Comparison of ENCODE assay signal across 8 cellular contexts in genomic region chr1:156114101-156114918, GRCh38. TPM values are rescaled to one million over a fixed set of nuclear protein-coding genes. Genes with fewer than 3 reads are reported as not detected.
A peak's percentile ranks its signal among the peaks of the same experiment; 100 is the strongest.
DNase-seq lines count a peak whose midpoint lies in the region; ATAC-seq and TF ChIP-seq lines count a peak whose summit lies in the region.

LMNA (plus strand) TSS chr1:156114711; CDS start chr1:156114919, 208 bp downstream.

- ATAC-seq in CD4-positive, alpha-beta T cell (ENCODE audit: poor library complexity), result peak; percentile 77

- intact Hi-C loops in CD4-positive, alpha-beta T cell (cut with DNase I, micrococcal nuclease), result loop anchor here in 1 of 2 experiments (1.0 kb wide), 1 partner anchor 8 kb away; no protein-coding TSS in a partner anchor

- peak in 9 of 10 experiments; percentile 51 to 75 (median 65) for DNase-seq in CD4-positive, alpha-beta T cell
- DNase-seq in GM20000 (ENCODE audit: low spot score) (peak; percentile 86), OCI-M2 (lab: John Stamatoyannopoulos, UW; ENCODE audit: unreplicated experiment) (peak; percentile 69), erythroblast (lab: John Stamatoyannopoulos, UW) (peak; percentile 91 to 93)
- DNase-seq in activated T-cell treated with anti-CD3 and anti-CD28 coated beads, Interleukin-2, amount 50 U/mL, for 1 hour, result peak; percentile 81
- DNase-seq in stimulated activated CD8-positive, alpha-beta memory T cell treated with anti-CD3 and anti-CD28 coated beads, Interleukin-7, amount 100 ng/mL, for 4 hours (ENCODE audit: low read depth in 2 of 2), result peak; percentile 81

- TF ChIP-seq CTCF in CD4-positive, alpha-beta T cell (IDR thresholded peaks at IDR 0.05), result no peak
- no peak for TF ChIP-seq CTCF in GM20000 (IDR thresholded peaks at IDR 0.05; ENCODE audit: extremely low read depth, missing control alignments)

- peak; percentile 94 for TF ChIP-seq POLR2A in erythroblast (IDR thresholded peaks at IDR 0.05; ENCODE audit: low read length)

- H3K27me3 Mint-ChIP-seq in CD4-positive, alpha-beta T cell, result peaks cover 46% of the 10 kb centered on the region

- peak within 1 kb of the TSS; percentile 89 for H3K27ac Mint-ChIP-seq in CD4-positive, alpha-beta T cell

- POLR2A ChIA-PET in CD4-positive, alpha-beta T cell (lab: Charles Lee), result interaction anchor here (1.0 to 4.2 kb wide), 6 partner anchors 8 to 99 kb away, joined by 3 to 23 read pairs (median 11); partner anchors contain the start of gene PMF1

- H3K4me1 ChIP-seq in HUES48 (ENCODE audit: control insufficient read depth, insufficient read depth, low read length) (peaks cover 15% of the 10 kb centered on the region), mucosa of rectum (ENCODE audit: control insufficient read depth in 2 of 2, insufficient read depth in 2 of 2, low read length in 2 of 2) (peaks cover 17 to 29% of the 10 kb centered on the region in 2 donors)

- peak within 1 kb of the TSS; percentile 66; the same call in 1 of the 2 replicates for H3K9ac ChIP-seq in HUES48 (ENCODE audit: low read depth, low read length)
- peak within 1 kb of the TSS; percentile 99 to 100 for H3K9ac ChIP-seq in mucosa of rectum (ENCODE audit: low read depth in 1 of 2, low read length in 2 of 2)

- no peaks in the 10 kb centered on the region for H3K9me3 ChIP-seq in CD4-positive, alpha-beta T cell (ENCODE audit: control insufficient read depth, low read length)
- no peaks in the 10 kb centered on the region for H3K9me3 ChIP-seq in HUES48 (ENCODE audit: control insufficient read depth, insufficient read depth, low read length)
- H3K9me3 ChIP-seq in mucosa of rectum (ENCODE audit: control insufficient read depth in 2 of 2, low read length in 2 of 2), result no peaks in the 10 kb centered on the region

- peaks cover 31% of the 10 kb centered on the region for H3K4me1 Mint-ChIP-seq in CD4-positive, alpha-beta T cell (ENCODE audit: low read depth)

- H3K4me3 Mint-ChIP-seq in CD4-positive, alpha-beta T cell, result peak within 1 kb of the TSS; percentile 99

- H3K36me3 ChIP-seq in HUES48 (ENCODE audit: control insufficient read depth, insufficient read depth, low read length), result no peaks in the 10 kb centered on the region
- H3K36me3 ChIP-seq in mucosa of rectum (ENCODE audit: control insufficient read depth in 2 of 2, insufficient read depth in 2 of 2, low read length in 2 of 2), result peaks cover 0 to 2% of the 10 kb centered on the region in 2 donors

- peak within 1 kb of the TSS; percentile 50 for H3K27ac ChIP-seq in CD4-positive, alpha-beta T cell (ENCODE audit: low read depth, low read length)
- peak within 1 kb of the TSS; percentile 89 for H3K27ac ChIP-seq in HUES48 (ENCODE audit: low read depth, low read length)
- peak within 1 kb of the TSS; percentile 99 for H3K27ac ChIP-seq in mucosa of rectum (ENCODE audit: low read depth in 2 of 2, low read length in 2 of 2)

- peak within 1 kb of the TSS; percentile 96 for H3K4me3 ChIP-seq in HUES48 (ENCODE audit: low read depth, low read length)
- peak within 1 kb of the TSS; percentile 97 to 98 for H3K4me3 ChIP-seq in mucosa of rectum (ENCODE audit: low read length in 2 of 2)

- H3K27me3 ChIP-seq in CD4-positive, alpha-beta T cell (ENCODE audit: control insufficient read depth, insufficient read depth, low read length), result peaks cover 28% of the 10 kb centered on the region
- H3K27me3 ChIP-seq in HUES48 (ENCODE audit: control insufficient read depth, insufficient read depth, low read length) (peaks cover 3% of the 10 kb centered on the region; the same call in 1 of the 2 replicates), mucosa of rectum (ENCODE audit: control insufficient read depth in 2 of 2, insufficient read depth in 2 of 2, low read length in 2 of 2) (no peaks in the 10 kb centered on the region)

- H3K9me3 Mint-ChIP-seq in CD4-positive, alpha-beta T cell, result no peaks in the 10 kb centered on the region

- CTCF ChIA-PET in CD4-positive, alpha-beta T cell (lab: Charles Lee), result interaction anchor here (0.8 to 10.7 kb wide), 8 partner anchors 8 to 111 kb away, joined by 3 to 101 read pairs (median 4); partner anchors contain the start of gene SLC25A44

- peaks cover 18% of the 10 kb centered on the region for H3K36me3 Mint-ChIP-seq in CD4-positive, alpha-beta T cell (ENCODE audit: low read depth)

RNA-seq across cellular contexts. Expression of gene LMNA, which starts in this region (rescaled TPM):
- 100 to 1,000 TPM; 435 to 455 TPM for total RNA-seq in CD4-positive, alpha-beta T cell

Comparison
In these comparisons a context has a peak if more than half of its experiments do, and no peak if none do; other contexts are left out.
1. Peak in every context shown above with its lines: DNase-seq, ATAC-seq, H3K4me3 ChIP-seq and H3K27ac ChIP-seq.